In the genomic region with DNA sequence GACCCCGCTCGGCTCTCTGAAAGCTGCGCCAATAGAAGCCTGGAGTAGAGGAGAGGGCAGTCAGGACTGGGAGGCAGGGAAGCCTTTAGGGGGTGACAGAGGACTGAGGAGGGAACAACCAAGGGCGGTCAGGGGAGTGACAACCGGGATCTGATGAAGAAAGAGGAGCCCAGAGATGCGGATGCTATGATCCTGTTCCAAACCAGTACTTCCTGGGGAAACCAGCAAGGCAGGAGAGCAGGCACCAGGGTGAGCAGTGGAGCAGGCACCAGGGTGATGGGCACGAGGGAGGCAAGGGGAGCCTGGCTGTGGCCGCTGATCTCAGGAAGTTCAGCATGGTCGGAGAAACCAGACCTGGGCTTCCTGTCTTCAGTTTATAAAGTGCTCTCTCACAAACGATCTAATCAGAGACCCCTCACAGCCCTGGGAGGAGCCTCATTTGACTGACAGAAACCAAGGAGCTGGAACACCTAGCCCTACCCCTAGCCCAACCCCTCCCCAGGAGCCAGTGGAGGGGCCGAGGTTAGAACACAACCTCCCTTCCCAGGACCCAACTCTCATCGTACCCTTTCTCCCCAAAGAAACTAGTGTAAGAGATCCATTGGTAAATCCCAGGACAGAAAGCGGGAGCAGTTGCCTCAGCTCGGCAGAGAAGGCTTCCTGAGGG, we compare ENCODE assay signal across 25 cellular contexts. TPM values are rescaled to one million over a fixed set of nuclear protein-coding genes. Genes with fewer than 3 reads are reported as not detected.
DNase-seq lines count a peak whose midpoint lies in the region; ATAC-seq and TF ChIP-seq lines count a peak whose summit lies in the region.
"Had no signal": no experiment of that assay in that cellular context is flagged by ENCODE, and none has a peak within 500 bp of the region (broad histone marks: within the 10 kb centered on the region; RNA-seq: fewer than 3 reads in every experiment).

No MANE protein-coding gene starts in this region.

- H3F3A ChIP-seq in GM23338 (replicated peaks; ENCODE audit: low read depth), result no peaks in the 10 kb centered on the region

- H3K27me3 ChIP-seq in GM23338 (ENCODE audit: insufficient read depth) (no peaks in the 10 kb centered on the region), Panc1 (ENCODE audit: control insufficient read depth, insufficient read depth, low read length) (peaks cover 5% of the 10 kb centered on the region; the same call in 1 of the 2 replicates), osteoblast (ENCODE audit: insufficient read depth, low read length) (peaks cover 33% of the 10 kb centered on the region), brain microvascular endothelial cell (replicated peaks) (peaks cover 9% of the 10 kb centered on the region)

- no peaks in the 10 kb centered on the region for H4K20me1 ChIP-seq in GM23338 (replicated peaks; ENCODE audit: insufficient read depth)
- H4K20me1 ChIP-seq in osteoblast (ENCODE audit: insufficient read depth, low read length), result no peaks in the 10 kb centered on the region

- H3K4me1 ChIP-seq in GM23338 (ENCODE audit: insufficient read depth) (no peaks in the 10 kb centered on the region), Panc1 (ENCODE audit: control insufficient read depth, insufficient read depth, low read length) (no peaks in the 10 kb centered on the region), osteoblast (ENCODE audit: insufficient read depth, low read length) (no peaks in the 10 kb centered on the region)
- H3K4me1 ChIP-seq: A549 had no signal

- peak; percentile 28 for DNase-seq in GM23338 (ENCODE audit: low spot score)
- DNase-seq in Panc1 (ENCODE audit: low read depth, low spot score), result no peak
- peak; percentile 31 for DNase-seq in iPS-NIHi11 (ENCODE audit: low spot score)
- DNase-seq in osteoblast (ENCODE audit: insufficient read length, low spot score, missing footprints), result peak; percentile 63
- DNase-seq in brain microvascular endothelial cell, result no peak
- no peak for DNase-seq in activated T-helper 2 cell treated with anti-CD3 and anti-CD28 coated beads, Interferon-gamma antibody, Interleukin-2, Interleukin-4, amounts not matched to agents 10 μg/mL and 5 μg/mL and 100 μg/mL, durations not matched to agents 14 hours and 24 hours and 36 hours (ENCODE audit: low spot score)
- DNase-seq: AML-193, DMS153, DND-41, H9, HFFc6, Kasumi-1, MV-4-11, NCI-H1105 treated with DMSO at 0.1 percent for 48 hours, NCI-H146, NCI-H1930, NCI-H446, NCI-H524 treated with DMSO at 0.1 percent for 48 hours, NCI-H774 had no signal

- no TSS peak for BruUV-seq in Panc1 (replicated peaks; lab: Mats Ljungman, UMichigan)

- no peaks in the 10 kb centered on the region; the same call in 2 of the 3 replicates for H3K9me3 Mint-ChIP-seq in GM23338
- no peaks in the 10 kb centered on the region for H3K9me3 Mint-ChIP-seq in activated T-helper 2 cell treated with anti-CD3 and anti-CD28 coated beads, Interferon-gamma antibody, Interleukin-2, Interleukin-4, amounts not matched to agents 10 μg/mL and 5 μg/mL and 100 μg/mL, durations not matched to agents 14 hours and 24 hours and 36 hours
- H3K9me3 Mint-ChIP-seq: H9, HFFc6 had no signal

- TF ChIP-seq CTCF in GM23338 (conservative IDR thresholded peaks at IDR 0.05; ENCODE audit: low read depth in 2 of 2) (peak in 1 of 2 experiments; percentile 32; a peak in 1 of 4 replicates), Panc1 (IDR thresholded peaks at IDR 0.05) (no peak), osteoblast (IDR thresholded peaks at IDR 0.05; ENCODE audit: extremely low read depth, low read depth, low read length) (no peak), brain microvascular endothelial cell (IDR thresholded peaks at IDR 0.05; ENCODE audit: low read depth, low read length, missing control alignments) (no peak)

- no peak overlapping the region for H3K4me3 Mint-ChIP-seq in GM23338
- no peak overlapping the region for H3K4me3 Mint-ChIP-seq in activated T-helper 2 cell treated with anti-CD3 and anti-CD28 coated beads, Interferon-gamma antibody, Interleukin-2, Interleukin-4, amounts not matched to agents 10 μg/mL and 5 μg/mL and 100 μg/mL, durations not matched to agents 14 hours and 24 hours and 36 hours (ENCODE audit: low read depth)
- H3K4me3 Mint-ChIP-seq: H9, HFFc6 had no signal

- no peaks in the 10 kb centered on the region for H3K9me2 ChIP-seq in GM23338 (ENCODE audit: insufficient read depth)

- H3K4me2 ChIP-seq in GM23338, result no peak overlapping the region
- H3K4me2 ChIP-seq in osteoblast (ENCODE audit: insufficient read depth, low read length), result no peak overlapping the region
- H3K4me2 ChIP-seq: A549 had no signal

- H3K4me3 ChIP-seq in GM23338, result no peak overlapping the region
- no peak overlapping the region for H3K4me3 ChIP-seq in Panc1 (ENCODE audit: low read depth in 2 of 2, low read length in 2 of 2)
- no peak overlapping the region for H3K4me3 ChIP-seq in osteoblast (ENCODE audit: insufficient read depth, low read length)
- H3K4me3 ChIP-seq in brain microvascular endothelial cell (ENCODE audit: low read depth, low read length), result no peak overlapping the region
- H3K4me3 ChIP-seq: A549, K562 had no signal

- H3K27ac ChIP-seq in GM23338 (ENCODE audit: low read depth) (no peak overlapping the region), Panc1 (ENCODE audit: low read length) (no peak overlapping the region), osteoblast (ENCODE audit: low read depth, low read length) (no peak overlapping the region), brain microvascular endothelial cell (no peak overlapping the region)
- H3K27ac ChIP-seq: A549 had no signal

- CTCF ChIA-PET in Panc1 (lab: Charles Lee), result no interaction called here

- H3K9me3 ChIP-seq in Panc1 (ENCODE audit: control insufficient read depth, insufficient read depth, low read depth, low read length) (no peaks in the 10 kb centered on the region), osteoblast (ENCODE audit: low read depth, low read length) (no peaks in the 10 kb centered on the region)
- H3K9me3 ChIP-seq: A549 had no signal

- H3K27ac Mint-ChIP-seq in GM23338, result no peak overlapping the region
- no peak overlapping the region for H3K27ac Mint-ChIP-seq in activated T-helper 2 cell treated with anti-CD3 and anti-CD28 coated beads, Interferon-gamma antibody, Interleukin-2, Interleukin-4, amounts not matched to agents 10 μg/mL and 5 μg/mL and 100 μg/mL, durations not matched to agents 14 hours and 24 hours and 36 hours
- H3K27ac Mint-ChIP-seq: H9, HFFc6 had no signal

- peaks cover 8% of the 10 kb centered on the region for H3K4me1 Mint-ChIP-seq in GM23338
- H3K4me1 Mint-ChIP-seq in activated T-helper 2 cell treated with anti-CD3 and anti-CD28 coated beads, Interferon-gamma antibody, Interleukin-2, Interleukin-4, amounts not matched to agents 10 μg/mL and 5 μg/mL and 100 μg/mL, durations not matched to agents 14 hours and 24 hours and 36 hours (ENCODE audit: low read depth), result no peaks in the 10 kb centered on the region
- H3K4me1 Mint-ChIP-seq: CD14-positive monocyte had no signal

- H2AFZ ChIP-seq in GM23338 (no peak overlapping the region), osteoblast (ENCODE audit: low read length) (no peak overlapping the region)

- intact Hi-C loops in Panc1 (cut with micrococcal nuclease; ENCODE audit: unreplicated experiment), result no loop called here
- intact Hi-C loops in activated T-helper 2 cell treated with anti-CD3 and anti-CD28 coated beads, Interferon-gamma antibody, Interleukin-2, Interleukin-4, amounts not matched to agents 10 μg/mL and 5 μg/mL and 100 μg/mL, durations not matched to agents 14 hours and 24 hours and 36 hours (cut with micrococcal nuclease), result no loop called here

- no peaks in the 10 kb centered on the region for H3K79me2 ChIP-seq in GM23338 (replicated peaks; ENCODE audit: insufficient read depth)
- H3K79me2 ChIP-seq in osteoblast (ENCODE audit: insufficient read depth, low read length), result no peaks in the 10 kb centered on the region

- POLR2A ChIA-PET in Panc1 (lab: Charles Lee), result no interaction called here

- H3K36me3 ChIP-seq in GM23338 (ENCODE audit: insufficient read depth) (no peaks in the 10 kb centered on the region), Panc1 (ENCODE audit: control insufficient read depth, insufficient read depth, low read length) (no peaks in the 10 kb centered on the region), osteoblast (ENCODE audit: insufficient read depth, low read length) (no peaks in the 10 kb centered on the region), brain microvascular endothelial cell (replicated peaks) (no peaks in the 10 kb centered on the region)

- in situ Hi-C loops in Panc1 (cut with HindIII; ENCODE audit: low pct_unique_long_range_greater_than_20kb, low sequenced_read_pairs), result no loop called here
- in situ Hi-C loops in brain microvascular endothelial cell (cut with HindIII; ENCODE audit: low pct_ligation_motif_present, low sequenced_read_pairs), result no loop called here

- peaks cover 10% of the 10 kb centered on the region for H3K27me3 Mint-ChIP-seq in GM23338 (ENCODE audit: insufficient read depth, low read depth, poor library complexity)
- H3K27me3 Mint-ChIP-seq in activated T-helper 2 cell treated with anti-CD3 and anti-CD28 coated beads, Interferon-gamma antibody, Interleukin-2, Interleukin-4, amounts not matched to agents 10 μg/mL and 5 μg/mL and 100 μg/mL, durations not matched to agents 14 hours and 24 hours and 36 hours (ENCODE audit: low read depth), result peaks cover 6% of the 10 kb centered on the region

- ATAC-seq in GM23338 (peak; percentile 48), Panc1 (0 out of 2 replicates have a peak, but pooled peaks have one; percentile 50), GM18873 (IDR thresholded peaks at IDR 0.05; ENCODE audit: low FRiP score, unreplicated experiment) (no peak)
- ATAC-seq: K562, SK-N-SH treated with all-trans-retinoic acid at 6 μM for 48 hours had no signal

- H3K36me3 Mint-ChIP-seq in GM23338 (ENCODE audit: low read depth), result no peaks in the 10 kb centered on the region
- no peaks in the 10 kb centered on the region for H3K36me3 Mint-ChIP-seq in activated T-helper 2 cell treated with anti-CD3 and anti-CD28 coated beads, Interferon-gamma antibody, Interleukin-2, Interleukin-4, amounts not matched to agents 10 μg/mL and 5 μg/mL and 100 μg/mL, durations not matched to agents 14 hours and 24 hours and 36 hours (ENCODE audit: low read depth)
- H3K36me3 Mint-ChIP-seq: CD14-positive monocyte had no signal

TF ChIP-seq in GM23338, 12 proteins besides CTCF, POLR2A, EP300 and RAD21 (continues in another document):
- TF ChIP-seq EZH2phosphoT487 (IDR thresholded peaks at IDR 0.05; ENCODE audit: unreplicated experiment) (no peak), EZH2 (IDR thresholded peaks at IDR 0.05; ENCODE audit: low read depth, unreplicated experiment) (no peak), STAT1 (IDR thresholded peaks at IDR 0.05; ENCODE audit: unreplicated experiment) (no peak), JUNB (IDR thresholded peaks at IDR 0.05; ENCODE audit: unreplicated experiment) (no peak), CREB1 (CRISPR knock-in tag; IDR thresholded peaks at IDR 0.05; ENCODE audit: low read depth) (no peak)

RNA-seq across cellular contexts. Expression of a gene that starts 34.9 kb away (rescaled TPM):
- 0.27 and 2.6 TPM in 2 replicates for total RNA-seq in GM23338 (2014; rRNA removed; shearing (Covaris generic))
- 2.5 and 2.8 TPM in 2 replicates for polyA plus RNA-seq in GM23338 (2016; fragmentation: Nextera tagmentation; extraction: Ambion mirVana)
- not detected for total RNA-seq in Panc1 (2021; ENCODE audit: unreplicated experiment)
- not detected for polyA plus RNA-seq in Panc1 (2012; ENCODE audit: insufficient read length)
- 0.29 TPM in 1 of 2 replicates, not detected in the other for total RNA-seq in osteoblast
- not detected in 2 replicates for total RNA-seq in activated T-helper 2 cell treated with anti-CD3 and anti-CD28 coated beads, Interferon-gamma antibody, Interleukin-2, Interleukin-4, amounts not matched to agents 10 μg/mL and 5 μg/mL and 100 μg/mL, durations not matched to agents 14 hours and 24 hours and 36 hours
- total RNA-seq: MCF 10A had no signal
- polyA plus RNA-seq: CD14-positive monocyte had no signal

Comparison
In these comparisons a context has a peak if more than half of its experiments do, and no peak if none do; other contexts are left out.
1. DNase-seq: peak in GM23338 (single experiment), iPS-NIHi11 (single experiment) and osteoblast (single experiment); none in Panc1 (single experiment), brain microvascular endothelial cell (single experiment) and activated T-helper 2 cell treated with anti-CD3 and anti-CD28 coated beads, Interferon-gamma antibody, Interleukin-2, Interleukin-4, amounts not matched to agents 10 μg/mL and 5 μg/mL and 100 μg/mL, durations not matched to agents 14 hours and 24 hours and 36 hours (single experiment).